11 cellular contexts compared by ENCODE assay signal in genomic region chr5:163079618-163080017, GRCh38.
DNase-seq lines count a peak whose midpoint lies in the region; ATAC-seq and TF ChIP-seq lines count a peak whose summit lies in the region.
"Had no signal": no experiment of that assay in that cellular context is flagged by ENCODE, and none has a peak within 500 bp of the region (broad histone marks: within the 10 kb centered on the region; RNA-seq: fewer than 3 reads in every experiment).

No MANE protein-coding gene starts in this region.

- peaks cover 22% of the 10 kb centered on the region for H3K9me3 Mint-ChIP-seq in osteocyte (ENCODE audit: unreplicated experiment)

- no peaks in the 10 kb centered on the region for H4K20me1 ChIP-seq in PC-9 (ENCODE audit: insufficient read depth)

- H3K4me1 Mint-ChIP-seq in osteocyte (ENCODE audit: unreplicated experiment), result no peaks in the 10 kb centered on the region

- H3K4me3 ChIP-seq in PC-9, result no peak overlapping the region

- CTCF ChIA-PET in PC-9 (lab: Charles Lee), result interaction anchor here (0.6 kb wide), 1 partner anchor 102 kb away, joined by 4 read pairs; no protein-coding TSS in a partner anchor

- POLR2A ChIA-PET in PC-9 (lab: Charles Lee; ENCODE audit: unreplicated experiment), result no interaction called here

- H3K27ac ChIP-seq in PC-9, result no peak overlapping the region
- H3K27ac ChIP-seq: parathyroid adenoma had no signal

- H3F3A ChIP-seq in PC-9 (ENCODE audit: insufficient read depth, low read depth), result no peaks in the 10 kb centered on the region

- DNase-seq in SIG-M5 treated with dmso at 0.1 percent for 504 hours (lab: John Stamatoyannopoulos, UW; ENCODE audit: unreplicated experiment), result peak; percentile 12
- DNase-seq in SIG-M5 (lab: John Stamatoyannopoulos, UW), result no peak
- DNase-seq in PC-9, result no peak
- DNase-seq in osteocyte (ENCODE audit: extremely low spot score, unreplicated experiment), result no peak
- no peak for DNase-seq in amygdala (lab: John Stamatoyannopoulos, UW)
- DNase-seq in SW480 (ENCODE audit: low spot score), result no peak
- DNase-seq in Right ventricle myocardium superior, result no peak
- DNase-seq: NCI-H2107 had no signal

- intact Hi-C loops in PC-9 (cut with micrococcal nuclease; ENCODE audit: unreplicated experiment) (loop anchor here (2.0 kb wide), 1 partner anchor 267 kb away; no protein-coding TSS in a partner anchor), Right ventricle myocardium superior (cut with DNase I) (no loop called here)

- no peaks in the 10 kb centered on the region for H3K36me3 Mint-ChIP-seq in osteocyte (ENCODE audit: unreplicated experiment)

- no peak overlapping the region for H2AFZ ChIP-seq in PC-9
- H2AFZ ChIP-seq: parathyroid adenoma had no signal

- no peak overlapping the region for H3K27ac Mint-ChIP-seq in osteocyte (ENCODE audit: unreplicated experiment)
- H3K27ac Mint-ChIP-seq: activated naive CD4-positive, alpha-beta T cell treated with anti-CD3 and anti-CD28 coated beads, Interleukin-2, amount 50 U/mL, for 72 hours had no signal

- no peaks in the 10 kb centered on the region for H3K9me2 ChIP-seq in PC-9 (ENCODE audit: insufficient read depth)

- no peaks in the 10 kb centered on the region for H3K27me3 Mint-ChIP-seq in osteocyte (ENCODE audit: unreplicated experiment)

- no peaks in the 10 kb centered on the region for H3K79me2 ChIP-seq in PC-9 (ENCODE audit: low read depth)
- H3K79me2 ChIP-seq: parathyroid adenoma had no signal

- H3K36me3 ChIP-seq in PC-9 (ENCODE audit: low read depth), result no peaks in the 10 kb centered on the region

- no TSS peak for BruUV-seq in PC-9 (replicated peaks; lab: Mats Ljungman, UMichigan)

- H3K4me2 ChIP-seq in PC-9, result no peak overlapping the region

- no peaks in the 10 kb centered on the region for H3K9me3 ChIP-seq in PC-9 (ENCODE audit: insufficient read depth, low read depth)

- H3K4me3 Mint-ChIP-seq in osteocyte (ENCODE audit: unreplicated experiment), result no peak overlapping the region

- peak; percentile 98 for ATAC-seq in HG02885 (IDR thresholded peaks at IDR 0.05; ENCODE audit: poor library complexity, unreplicated experiment)
- no peak for ATAC-seq in Right ventricle myocardium superior (ENCODE audit: poor library complexity)
- ATAC-seq: activated naive CD4-positive, alpha-beta T cell treated with anti-CD3 and anti-CD28 coated beads, Interleukin-2, amount 50 U/mL, for 72 hours had no signal

- TF ChIP-seq CTCF in PC-9 (conservative IDR thresholded peaks at IDR 0.05) (peak; percentile 60; the same call in 1 of the 2 replicates), osteocyte (IDR thresholded peaks at IDR 0.05) (peak; percentile 33)

- no peaks in the 10 kb centered on the region for H3K4me1 ChIP-seq in PC-9 (replicated peaks; ENCODE audit: insufficient read depth)
- H3K4me1 ChIP-seq: parathyroid adenoma had no signal

- no peaks in the 10 kb centered on the region for H3K27me3 ChIP-seq in PC-9 (ENCODE audit: insufficient read depth, low read depth)
